8 cellular contexts compared by ENCODE assay signal in the genomic region with DNA sequence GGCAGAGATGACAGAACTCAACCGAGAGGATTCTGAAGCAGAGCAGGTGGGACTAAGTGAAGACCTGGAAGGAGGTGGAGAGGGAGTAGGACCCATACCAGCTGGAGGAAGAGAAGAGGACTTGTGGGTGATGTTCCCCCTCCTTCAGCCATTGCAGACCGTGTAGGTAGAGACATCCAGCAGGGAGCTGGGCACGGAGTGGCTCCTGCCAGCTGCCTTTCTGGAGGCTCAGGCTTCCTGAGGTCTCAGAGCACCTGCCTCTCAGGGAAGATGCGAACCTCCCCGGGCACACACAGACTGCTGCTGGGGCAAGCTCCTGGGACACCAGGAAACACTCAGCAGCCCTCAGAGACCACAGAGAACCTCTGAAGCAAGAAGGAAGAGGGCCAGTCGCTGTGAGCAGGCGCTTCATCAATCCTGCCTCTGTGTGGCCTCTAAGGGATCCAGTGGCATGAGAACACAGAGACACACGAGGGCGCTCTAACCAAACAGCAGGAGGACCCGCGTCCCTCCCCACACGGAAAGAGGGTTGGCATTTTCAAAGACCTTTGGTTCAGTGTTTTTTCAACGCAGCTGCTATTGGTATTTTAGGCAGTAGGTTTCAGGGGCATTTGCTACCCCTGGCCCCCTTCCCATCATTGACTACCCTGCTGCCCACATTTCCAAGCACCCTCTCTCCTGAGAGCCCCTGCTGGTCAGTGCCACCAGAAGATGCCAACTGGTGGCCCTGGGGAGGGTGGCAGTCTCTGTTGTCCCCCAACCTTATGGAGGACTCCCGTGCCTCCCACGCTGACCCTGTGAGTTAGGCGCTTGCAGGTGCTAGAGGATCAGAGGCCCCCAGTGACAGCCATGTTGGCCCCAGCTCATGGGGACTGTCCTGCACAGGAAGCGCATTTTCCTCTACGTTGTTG.
DNase-seq lines count a peak whose midpoint lies in the region; ATAC-seq and TF ChIP-seq lines count a peak whose summit lies in the region.

No MANE protein-coding gene starts in this region.

- in situ Hi-C loops in ACHN (cut with HindIII; ENCODE audit: low pct_ligation_motif_present, low pct_unique_long_range_greater_than_20kb, low sequenced_read_pairs), result no loop called here

- peaks cover 26% of the 10 kb centered on the region for H3K4me1 Mint-ChIP-seq in activated T-cell treated with anti-CD3 and anti-CD28 coated beads, Interleukin-2, amount 50 U/mL, for 4 hours (ENCODE audit: low read depth)
- H3K4me1 Mint-ChIP-seq in neural crest cell, result no peaks in the 10 kb centered on the region
- H3K4me1 Mint-ChIP-seq in stimulated activated naive CD8-positive, alpha-beta T cell treated with anti-CD3 and anti-CD28 coated beads, Interleukin-15, Interleukin-2, amounts not matched to agents 100 ng/mL and 50 ng/mL, for 24 hours (ENCODE audit: low read depth), result peaks cover 74% of the 10 kb centered on the region

- H3K9me2 ChIP-seq in Karpas-422 (replicated peaks; ENCODE audit: insufficient read depth, low read length), result no peaks in the 10 kb centered on the region

- H3K9ac ChIP-seq in Karpas-422 (ENCODE audit: low read length), result peak overlapping the region; percentile 71

- H3K27me3 Mint-ChIP-seq in activated T-cell treated with anti-CD3 and anti-CD28 coated beads, Interleukin-2, amount 50 U/mL, for 4 hours (ENCODE audit: low read depth), result no peaks in the 10 kb centered on the region
- H3K27me3 Mint-ChIP-seq in neural crest cell (ENCODE audit: low read depth), result peaks cover 18% of the 10 kb centered on the region
- H3K27me3 Mint-ChIP-seq in stimulated activated naive CD8-positive, alpha-beta T cell treated with anti-CD3 and anti-CD28 coated beads, Interleukin-15, Interleukin-2, amounts not matched to agents 100 ng/mL and 50 ng/mL, for 24 hours, result no peaks in the 10 kb centered on the region

- H3K79me2 ChIP-seq in Karpas-422 (ENCODE audit: low read length), result no peaks in the 10 kb centered on the region

- H3K27ac Mint-ChIP-seq in neural crest cell (ENCODE audit: unreplicated experiment), result no peak overlapping the region
- H3K27ac Mint-ChIP-seq in stimulated activated naive CD8-positive, alpha-beta T cell treated with anti-CD3 and anti-CD28 coated beads, Interleukin-15, Interleukin-2, amounts not matched to agents 100 ng/mL and 50 ng/mL, for 24 hours, result peak overlapping the region; percentile 37

- no peaks in the 10 kb centered on the region for H4K20me1 ChIP-seq in Karpas-422 (ENCODE audit: insufficient read depth, low read depth, low read length)

- H3K4me1 ChIP-seq in Karpas-422 (ENCODE audit: low read length), result peaks cover 74% of the 10 kb centered on the region
- no peaks in the 10 kb centered on the region for H3K4me1 ChIP-seq in Peyer's patch

- peak; percentile 63 to 92 (median 74) for TF ChIP-seq CTCF in Peyer's patch (IDR thresholded peaks at IDR 0.05)
- TF ChIP-seq CTCF in fibroblast of mammary gland (conservative IDR thresholded peaks at IDR 0.05; ENCODE audit: control insufficient read depth, insufficient read depth, low read depth, low read length), result peak; percentile 97
- TF ChIP-seq CTCF in neural crest cell (conservative IDR thresholded peaks at IDR 0.05), result peak; percentile 93

- peak overlapping the region; percentile 74 for H3K27ac ChIP-seq in Karpas-422 (ENCODE audit: low read length)
- no peak overlapping the region for H3K27ac ChIP-seq in Peyer's patch

- no peak overlapping the region for H3K4me3 Mint-ChIP-seq in activated T-cell treated with anti-CD3 and anti-CD28 coated beads, Interleukin-2, amount 50 U/mL, for 4 hours
- no peak overlapping the region for H3K4me3 Mint-ChIP-seq in neural crest cell
- H3K4me3 Mint-ChIP-seq in stimulated activated naive CD8-positive, alpha-beta T cell treated with anti-CD3 and anti-CD28 coated beads, Interleukin-15, Interleukin-2, amounts not matched to agents 100 ng/mL and 50 ng/mL, for 24 hours, result no peak overlapping the region

- H3K36me3 ChIP-seq in Karpas-422 (ENCODE audit: insufficient read depth, low read length) (no peaks in the 10 kb centered on the region), Peyer's patch (no peaks in the 10 kb centered on the region)

- peak; percentile 82 for ATAC-seq in GM18907 (IDR thresholded peaks at IDR 0.05; ENCODE audit: unreplicated experiment)
- ATAC-seq in activated T-cell treated with anti-CD3 and anti-CD28 coated beads, Interleukin-2, amount 50 U/mL, for 4 hours, result peak; percentile 89 to 92

- no peaks in the 10 kb centered on the region for H3K9me3 ChIP-seq in Karpas-422 (ENCODE audit: low read length)
- H3K9me3 ChIP-seq in Peyer's patch, result no peaks in the 10 kb centered on the region

- H2AFZ ChIP-seq in Karpas-422 (ENCODE audit: low read length), result peak overlapping the region; percentile 29; the same call in 1 of the 2 replicates

- TF ChIP-seq POLR2A in Peyer's patch (IDR thresholded peaks at IDR 0.05), result no peak

- H3K4me3 ChIP-seq in Karpas-422 (ENCODE audit: low read length) (peak overlapping the region; percentile 61), Peyer's patch (no peak overlapping the region), fibroblast of mammary gland (ENCODE audit: control insufficient read depth, low read depth, low read length) (no peak overlapping the region)

- DNase-seq in ACHN (peak; percentile 67), Karpas-422 (peak; percentile 96), Peyer's patch (peak; percentile 71 to 92 (median 82)), fibroblast of mammary gland (ENCODE audit: low read depth) (peak; percentile 82), neural crest cell (ENCODE audit: low read depth, low spot score) (peak; percentile 81)
- DNase-seq in activated T-cell treated with anti-CD3 and anti-CD28 coated beads, Interleukin-2, amount 50 U/mL, for 4 hours, result peak; percentile 79

- H3K27me3 ChIP-seq in Karpas-422 (ENCODE audit: low read length) (no peaks in the 10 kb centered on the region; the same call in 1 of the 2 replicates), Peyer's patch (no peaks in the 10 kb centered on the region)

- H3K36me3 Mint-ChIP-seq in activated T-cell treated with anti-CD3 and anti-CD28 coated beads, Interleukin-2, amount 50 U/mL, for 4 hours (ENCODE audit: insufficient read depth), result peaks cover 50% of the 10 kb centered on the region
- H3K36me3 Mint-ChIP-seq in neural crest cell (ENCODE audit: low read depth), result no peaks in the 10 kb centered on the region
- H3K36me3 Mint-ChIP-seq in stimulated activated naive CD8-positive, alpha-beta T cell treated with anti-CD3 and anti-CD28 coated beads, Interleukin-15, Interleukin-2, amounts not matched to agents 100 ng/mL and 50 ng/mL, for 24 hours (ENCODE audit: low read depth), result peaks cover 83% of the 10 kb centered on the region

- peak overlapping the region; percentile 78 for H3K4me2 ChIP-seq in Karpas-422 (ENCODE audit: low read depth, low read length, poor library complexity, severe bottlenecking)

- no peaks in the 10 kb centered on the region for H3K9me3 Mint-ChIP-seq in activated T-cell treated with anti-CD3 and anti-CD28 coated beads, Interleukin-2, amount 50 U/mL, for 4 hours
- H3K9me3 Mint-ChIP-seq in neural crest cell, result no peaks in the 10 kb centered on the region
- H3K9me3 Mint-ChIP-seq in stimulated activated naive CD8-positive, alpha-beta T cell treated with anti-CD3 and anti-CD28 coated beads, Interleukin-15, Interleukin-2, amounts not matched to agents 100 ng/mL and 50 ng/mL, for 24 hours, result no peaks in the 10 kb centered on the region
